Comparison of ENCODE assay signal across 17 cellular contexts in the genomic region with DNA sequence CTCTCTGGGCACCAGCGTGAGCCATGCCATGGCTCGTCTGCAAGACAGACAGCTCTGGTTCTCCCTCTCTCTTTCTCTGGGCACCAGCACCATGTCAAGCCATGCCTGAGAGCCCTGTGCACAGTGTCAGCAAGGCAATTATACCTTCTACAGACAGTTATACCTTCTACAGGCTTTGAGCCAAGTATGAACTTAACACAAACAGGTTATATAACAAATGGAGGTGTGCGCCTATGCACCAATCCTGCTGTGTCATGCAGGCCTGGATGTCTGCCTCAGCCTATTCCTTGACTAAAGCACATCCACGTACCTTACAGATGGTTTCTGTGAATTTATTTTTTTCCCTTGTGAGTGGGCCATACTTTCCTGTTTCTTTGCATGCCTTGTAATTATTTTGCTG. TPM values are rescaled to one million over a fixed set of nuclear protein-coding genes. Genes with fewer than 3 reads are reported as not detected.
DNase-seq lines count a peak whose midpoint lies in the region; ATAC-seq and TF ChIP-seq lines count a peak whose summit lies in the region.
"Had no signal": no experiment of that assay in that cellular context is flagged by ENCODE, and none has a peak within 500 bp of the region (broad histone marks: within the 10 kb centered on the region; RNA-seq: fewer than 3 reads in every experiment).

No MANE protein-coding gene starts in this region.

- no peak overlapping the region for H3K27ac Mint-ChIP-seq in T-cell
- no peak overlapping the region for H3K27ac Mint-ChIP-seq in immature natural killer cell
- H3K27ac Mint-ChIP-seq: CD4-positive, CD25-positive, alpha-beta regulatory T cell; CD8-positive, alpha-beta T cell; HFFc6 had no signal

- H2AFZ ChIP-seq in PC-3 (ENCODE audit: low read length) = 0 out of 2 replicates have a peak overlapping the region, but pooled peaks have one; percentile 15
- H2AFZ ChIP-seq in neuronal stem cell (ENCODE audit: low read length) = no peak overlapping the region

- no peak overlapping the region for H2BK12ac ChIP-seq in neuronal stem cell (ENCODE audit: low read length)

- no peak overlapping the region for H2AK5ac ChIP-seq in neuronal stem cell (ENCODE audit: low read depth, low read length)

- no peak overlapping the region for H3K4ac ChIP-seq in neuronal stem cell (ENCODE audit: low read length)

- DNase-seq in PC-3 (no peak), neuronal stem cell (ENCODE audit: low spot score) (no peak), T-cell (no peak), BE2C (no peak), immature natural killer cell (no peak)
- DNase-seq: Caco-2; CD4-positive, CD25-positive, alpha-beta regulatory T cell; CD8-positive, alpha-beta T cell; DMS153; DND-41; H9; HFFc6 had no signal

- no peaks in the 10 kb centered on the region for H4K20me1 ChIP-seq in PC-3 (ENCODE audit: low read length)
- H4K20me1 ChIP-seq: BLaER1 had no signal

- H3K4me1 Mint-ChIP-seq in T-cell (no peaks in the 10 kb centered on the region), immature natural killer cell (no peaks in the 10 kb centered on the region)
- H3K4me1 Mint-ChIP-seq: H9 had no signal

- no peak overlapping the region for H2BK120ac ChIP-seq in neuronal stem cell (ENCODE audit: low read depth, low read length)

- no peak overlapping the region for H3K18ac ChIP-seq in neuronal stem cell (ENCODE audit: low read length)

- H3K4me2 ChIP-seq in PC-3 (ENCODE audit: low read length) (no peak overlapping the region), neuronal stem cell (ENCODE audit: insufficient read depth, low read length, poor library complexity, severe bottlenecking) (no peak overlapping the region)
- H3K4me2 ChIP-seq: BLaER1 had no signal

- H3K9me3 ChIP-seq in HEK293 (ENCODE audit: control insufficient read depth, insufficient read depth, low read depth, low read length) (no peaks in the 10 kb centered on the region), PC-3 (ENCODE audit: low read length) (no peaks in the 10 kb centered on the region), neuronal stem cell (replicated peaks in 1 of 2; ENCODE audit: control insufficient read depth in 2 of 2, insufficient read depth in 1 of 2, low read depth in 1 of 2, low read length in 2 of 2) (peaks cover 0 to 6% of the 10 kb centered on the region in 2 donors), BE2C (no peaks in the 10 kb centered on the region)

- no peaks in the 10 kb centered on the region for H3K27me3 ChIP-seq in PC-3 (ENCODE audit: low read length)
- no peaks in the 10 kb centered on the region for H3K27me3 ChIP-seq in neuronal stem cell (ENCODE audit: control insufficient read depth in 3 of 3, insufficient read depth in 3 of 3, low read depth in 1 of 3, low read length in 3 of 3)
- no peaks in the 10 kb centered on the region for H3K27me3 ChIP-seq in BE2C
- H3K27me3 ChIP-seq: BLaER1 had no signal

- H4K8ac ChIP-seq in neuronal stem cell (ENCODE audit: low read depth, low read length) = no peak overlapping the region

- H3K23ac ChIP-seq in neuronal stem cell (ENCODE audit: low read depth, low read length, poor library complexity) = peak overlapping the region; percentile 17

- WGBS in neuronal stem cell (ENCODE audit: extremely low coverage in 2 of 2, insufficient read length in 2 of 2, insufficient replicate concordance in 1 of 2), 2 donors = no CpG with 5 or more reads among the region's 4 CpGs

- no peak overlapping the region for H4K91ac ChIP-seq in neuronal stem cell (ENCODE audit: low read depth, low read length, poor library complexity)

- H2BK15ac ChIP-seq in neuronal stem cell (ENCODE audit: low read length) = no peak overlapping the region

- no peaks in the 10 kb centered on the region for H3K79me2 ChIP-seq in PC-3 (ENCODE audit: low read length)

- no peak overlapping the region for H3K27ac ChIP-seq in HEK293 (ENCODE audit: extremely low read depth, low read depth, low read length)
- no peak overlapping the region for H3K27ac ChIP-seq in PC-3 (ENCODE audit: low read length)
- H3K27ac ChIP-seq in neuronal stem cell (replicated peaks; ENCODE audit: low read length) = no peak overlapping the region
- H3K27ac ChIP-seq: BLaER1, C4-2B had no signal

- ATAC-seq in PC-3 = no peak
- no peak for ATAC-seq in T-cell (replicated peaks in 1 of 4)
- ATAC-seq: CD8-positive, alpha-beta T cell; HCT116 had no signal

- intact Hi-C loops in PC-3 (cut with micrococcal nuclease) = no loop called here

- no peaks in the 10 kb centered on the region for H3F3A ChIP-seq in PC-3 (ENCODE audit: low read length, unreplicated experiment)

- TF ChIP-seq CTCF in HEK293 (tag by site-specific recombination; IDR thresholded peaks at IDR 0.05) (no peak), PC-3 (conservative IDR thresholded peaks at IDR 0.05; ENCODE audit: low read depth, low read length) (no peak), BE2C (IDR thresholded peaks at IDR 0.05; ENCODE audit: low read depth, low read length) (no peak)

- H3K9me2 ChIP-seq in PC-3 (replicated peaks; ENCODE audit: low read length) = no peaks in the 10 kb centered on the region

- no peaks in the 10 kb centered on the region for H3K36me3 Mint-ChIP-seq in T-cell
- H3K36me3 Mint-ChIP-seq in immature natural killer cell = peaks cover 0 to 4% (median 0%) of the 10 kb centered on the region in 3 donors
- H3K36me3 Mint-ChIP-seq: CD4-positive, CD25-positive, alpha-beta regulatory T cell; CD8-positive, alpha-beta T cell had no signal

- H3K4me3 Mint-ChIP-seq in T-cell (no peak overlapping the region), immature natural killer cell (no peak overlapping the region)
- H3K4me3 Mint-ChIP-seq: CD8-positive, alpha-beta T cell; H9; HFFc6 had no signal

- POLR2A ChIA-PET in HEK293 (lab: Yijun Ruan, JAX) (no interaction called here), PC-3 (lab: Charles Lee; ENCODE audit: unreplicated experiment) (no interaction called here), T-cell (lab: Charles Lee) (no interaction called here)

- H3K36me3 ChIP-seq in HEK293 (ENCODE audit: control insufficient read depth in 2 of 2, insufficient read depth in 1 of 2, low read length in 2 of 2) = no peaks in the 10 kb centered on the region
- no peaks in the 10 kb centered on the region for H3K36me3 ChIP-seq in PC-3 (ENCODE audit: low read depth, low read length)
- no peaks in the 10 kb centered on the region for H3K36me3 ChIP-seq in neuronal stem cell (replicated peaks in 1 of 2; ENCODE audit: control insufficient read depth in 2 of 2, insufficient read depth in 2 of 2, low read length in 2 of 2)
- no peaks in the 10 kb centered on the region for H3K36me3 ChIP-seq in BE2C
- H3K36me3 ChIP-seq: BLaER1 had no signal

- H3K79me1 ChIP-seq in neuronal stem cell (ENCODE audit: low read depth, low read length) = no peaks in the 10 kb centered on the region

- CTCF ChIA-PET in HEK293 (lab: Yijun Ruan, JAX) = no interaction called here
- CTCF ChIA-PET in PC-3 (lab: Charles Lee) = no interaction called here
- CTCF ChIA-PET in T-cell (lab: Charles Lee) = no interaction called here

- H3K9ac ChIP-seq in PC-3 (ENCODE audit: low read length) (no peak overlapping the region), neuronal stem cell (ENCODE audit: low read depth, low read length, poor library complexity) (no peak overlapping the region)
- H3K9ac ChIP-seq: BLaER1 had no signal

- H3K27me3 Mint-ChIP-seq in T-cell (peaks cover 42 to 43% of the 10 kb centered on the region in 2 donors), immature natural killer cell (ENCODE audit: low read depth in 3 of 3) (peaks cover 3 to 5% (median 3%) of the 10 kb centered on the region in 3 donors)

- BruUV-seq in PC-3 (replicated peaks; lab: Mats Ljungman, UMichigan) = no TSS peak

- H3K4me3 ChIP-seq in HEK293 (ENCODE audit: low read depth, low read length) (no peak overlapping the region), PC-3 (ENCODE audit: low read length) (no peak overlapping the region), neuronal stem cell (ENCODE audit: low read length in 2 of 2) (no peak overlapping the region), BE2C (ENCODE audit: low read depth, low read length) (no peak overlapping the region)
- H3K4me3 ChIP-seq: BLaER1 had no signal

- no peak overlapping the region for H3K14ac ChIP-seq in neuronal stem cell (ENCODE audit: low read length)

- no peak overlapping the region for H2BK5ac ChIP-seq in neuronal stem cell (ENCODE audit: low read length)

- no peaks in the 10 kb centered on the region for H3K4me1 ChIP-seq in HEK293 (ENCODE audit: control insufficient read depth, insufficient read depth, low read length)
- no peaks in the 10 kb centered on the region for H3K4me1 ChIP-seq in PC-3 (ENCODE audit: insufficient read depth, low read length)
- no peaks in the 10 kb centered on the region for H3K4me1 ChIP-seq in neuronal stem cell (ENCODE audit: control insufficient read depth in 2 of 2, insufficient read depth in 1 of 2, low read depth in 1 of 2, low read length in 2 of 2)
- H3K4me1 ChIP-seq in BE2C = no peaks in the 10 kb centered on the region
- H3K4me1 ChIP-seq: BLaER1, Caco-2 had no signal

- peaks cover 0 to 6% (median 0%) of the 10 kb centered on the region in 3 donors for H3K9me3 Mint-ChIP-seq in T-cell
- peaks cover 0 to 8% (median 1%) of the 10 kb centered on the region in 6 donors for H3K9me3 Mint-ChIP-seq in immature natural killer cell
- H3K9me3 Mint-ChIP-seq: CD8-positive, alpha-beta T cell had no signal

TF ChIP-seq in HEK293, 187 proteins besides CTCF, POLR2A, EP300 and RAD21:
- no peak for TF ChIP-seq ZNF596 (tag by site-specific recombination; IDR thresholded peaks at IDR 0.05)
- TF ChIP-seq ZNF133 (tag by site-specific recombination; IDR thresholded peaks at IDR 0.05) = peak; percentile 29; the same call in 1 of the 2 replicates
- no peak for TF ChIP-seq ZNF561 (tag by site-specific recombination; IDR thresholded peaks at IDR 0.05; ENCODE audit: borderline replicate concordance)
- no peak for TF ChIP-seq ZNF530 (tag by site-specific recombination; IDR thresholded peaks at IDR 0.05; ENCODE audit: low read depth)

RNA-seq across cellular contexts. Expression of gene FBXL2, which starts 5.9 kb away (rescaled TPM):
- total RNA-seq in PC-3 (2014; rRNA removed) = 7.2 and 9.4 TPM in 2 replicates
- polyA plus RNA-seq in neuronal stem cell (2013, experiment 1 of 2) = 8.4 TPM
- 8.7 TPM for polyA plus RNA-seq in neuronal stem cell (2013, experiment 2 of 2)
- total RNA-seq in T-cell = under 1 TPM in 1 of 5 donors, not detected in 4; 0.39 TPM
- 1.7 TPM for polyA plus RNA-seq in BE2C (2012; ENCODE audit: insufficient read depth, insufficient read length, low read depth)
- under 1 TPM in 2 of 3 donors, not detected in 1; 0.07 to 0.11 TPM for polyA plus RNA-seq in immature natural killer cell
- total RNA-seq: CD4-positive, CD25-positive, alpha-beta regulatory T cell; CD8-positive, alpha-beta T cell had no signal

RNA-seq across cellular contexts. Expression of gene SUSD5, which starts 52.7 kb away (rescaled TPM):
- total RNA-seq in PC-3 (2014; rRNA removed) (not detected in 2 replicates), T-cell (not detected)
- 1.5 TPM for polyA plus RNA-seq in neuronal stem cell (2013, experiment 1 of 2)
- polyA plus RNA-seq in neuronal stem cell (2013, experiment 2 of 2) = 1.6 TPM
- polyA plus RNA-seq in BE2C (2012; ENCODE audit: insufficient read depth, insufficient read length, low read depth) = 0.12 TPM
- not detected for polyA plus RNA-seq in immature natural killer cell
- total RNA-seq: Caco-2; CD4-positive, CD25-positive, alpha-beta regulatory T cell; CD8-positive, alpha-beta T cell; H4 had no signal
